Comparison of ENCODE assay signal across 15 cellular contexts in genomic region chr3:170361711-170362110, GRCh38. TPM values are rescaled to one million over a fixed set of nuclear protein-coding genes. Genes with fewer than 3 reads are reported as not detected.
A peak's percentile ranks its signal among the peaks of the same experiment; 100 is the strongest.
DNase-seq lines count a peak whose midpoint lies in the region; ATAC-seq lines count a peak whose summit lies in the region.
"Had no signal": no experiment of that assay in that cellular context is flagged by ENCODE, and none has a peak within 500 bp of the region (broad histone marks: within the 10 kb centered on the region; RNA-seq: fewer than 3 reads in every experiment).

No MANE protein-coding gene starts in this region.

- no peak for ATAC-seq in activated naive CD4-positive, alpha-beta T cell treated with anti-CD3 and anti-CD28 coated beads, Interleukin-2, amount 50 U/mL, for 72 hours
- ATAC-seq in stimulated activated memory B cell treated with anti-CD40 and anti-IgM and Interleukin-4, amounts not matched to agents 10 μg/mL and 1 μg/mL and 100 μg/mL, for 72 hours, result no peak
- ATAC-seq in activated T-cell treated with anti-CD3 and anti-CD28 coated beads, Interleukin-2, amount 50 U/mL, for 4 hours, result no peak
- ATAC-seq: activated CD4-positive, CD25-positive, alpha-beta regulatory T cell treated with anti-CD3 and anti-CD28 coated beads, Interleukin-2, amount 50 U/mL, for 24 hours had no signal

- H3K36me3 ChIP-seq in adipocyte (ENCODE audit: control insufficient read depth, insufficient read depth, low read length, severe bottlenecking), result peaks cover 9% of the 10 kb centered on the region

- peak overlapping the region; percentile 49 for H3K27ac Mint-ChIP-seq in activated naive CD4-positive, alpha-beta T cell treated with anti-CD3 and anti-CD28 coated beads, Interleukin-2, amount 50 U/mL, for 24 hours
- no peak overlapping the region for H3K27ac Mint-ChIP-seq in activated naive CD4-positive, alpha-beta T cell treated with anti-CD3 and anti-CD28 coated beads, Interleukin-2, amount 50 U/mL, for 72 hours
- H3K27ac Mint-ChIP-seq in stimulated activated memory B cell treated with anti-CD40 and anti-IgM and Interleukin-4, amounts not matched to agents 10 μg/mL and 1 μg/mL and 100 μg/mL, for 72 hours, result no peak overlapping the region
- H3K27ac Mint-ChIP-seq: activated T-cell treated with anti-CD3 and anti-CD28 coated beads, Interleukin-2, amount 50 U/mL, for 24 hours had no signal

- H3K9me3 Mint-ChIP-seq in activated naive CD4-positive, alpha-beta T cell treated with anti-CD3 and anti-CD28 coated beads, Interleukin-2, amount 50 U/mL, for 24 hours, result no peaks in the 10 kb centered on the region
- peaks cover 0 to 8% of the 10 kb centered on the region in 2 donors for H3K9me3 Mint-ChIP-seq in activated naive CD4-positive, alpha-beta T cell treated with anti-CD3 and anti-CD28 coated beads, Interleukin-2, amount 50 U/mL, for 72 hours
- no peaks in the 10 kb centered on the region for H3K9me3 Mint-ChIP-seq in stimulated activated memory B cell treated with anti-CD40 and anti-IgM and Interleukin-4, amounts not matched to agents 10 μg/mL and 1 μg/mL and 100 μg/mL, for 72 hours
- H3K9me3 Mint-ChIP-seq in activated T-cell treated with anti-CD3 and anti-CD28 coated beads, Interleukin-2, amount 50 U/mL, for 4 hours, result no peaks in the 10 kb centered on the region
- H3K9me3 Mint-ChIP-seq: activated T-cell treated with anti-CD3 and anti-CD28 coated beads, Interleukin-2, amount 50 U/mL, for 24 hours; central memory CD8-positive, alpha-beta T cell had no signal

- peak overlapping the region; percentile 66 for H3K4me3 ChIP-seq in adipocyte (ENCODE audit: low read length)
- peak overlapping the region; percentile 47 for H3K4me3 ChIP-seq in iPS-18c (ENCODE audit: insufficient read depth, low read depth, low read length)
- H3K4me3 ChIP-seq: SJSA1 had no signal

- DNase-seq in activated naive CD4-positive, alpha-beta T cell treated with anti-CD3 and anti-CD28 coated beads, Interleukin-2, amount 50 U/mL, for 72 hours (ENCODE audit: low spot score in 2 of 2), result no peak
- DNase-seq in adipocyte (ENCODE audit: low read depth), result no peak
- no peak for DNase-seq in NCI-H1092 treated with DMSO at 0.1 percent for 48 hours (lab: John Stamatoyannopoulos, UW)
- DNase-seq in HT-29 (ENCODE audit: low spot score), result no peak
- DNase-seq in activated T-cell treated with anti-CD3 and anti-CD28 coated beads, Interleukin-2, amount 50 U/mL, for 4 hours, result no peak
- DNase-seq: activated T-cell treated with anti-CD3 and anti-CD28 coated beads, Interleukin-2, amount 50 U/mL, for 24 hours; DMS53; MG63; NCI-H526 treated with DMSO at 0.1 percent for 48 hours had no signal

- H3K27me3 ChIP-seq in adipocyte (replicated peaks; ENCODE audit: control insufficient read depth, insufficient read depth, low read length), result no peaks in the 10 kb centered on the region
- H3K27me3 ChIP-seq: MG63, SJSA1 had no signal

- peaks cover 29% of the 10 kb centered on the region for H3K36me3 Mint-ChIP-seq in activated naive CD4-positive, alpha-beta T cell treated with anti-CD3 and anti-CD28 coated beads, Interleukin-2, amount 50 U/mL, for 24 hours
- H3K36me3 Mint-ChIP-seq in activated naive CD4-positive, alpha-beta T cell treated with anti-CD3 and anti-CD28 coated beads, Interleukin-2, amount 50 U/mL, for 72 hours, result peaks cover 38 to 48% of the 10 kb centered on the region in 2 donors
- peaks cover 39% of the 10 kb centered on the region for H3K36me3 Mint-ChIP-seq in stimulated activated memory B cell treated with anti-CD40 and anti-IgM and Interleukin-4, amounts not matched to agents 10 μg/mL and 1 μg/mL and 100 μg/mL, for 72 hours
- H3K36me3 Mint-ChIP-seq in activated T-cell treated with anti-CD3 and anti-CD28 coated beads, Interleukin-2, amount 50 U/mL, for 4 hours (ENCODE audit: insufficient read depth), result peaks cover 35% of the 10 kb centered on the region

- H3K9me3 ChIP-seq in adipocyte (ENCODE audit: control insufficient read depth, low read length) (no peaks in the 10 kb centered on the region), iPS-18c (ENCODE audit: control insufficient read depth, insufficient read depth, low read length) (peaks cover 4% of the 10 kb centered on the region)
- H3K9me3 ChIP-seq: MG63, SJSA1 had no signal

- peak overlapping the region; percentile 19 for H3K9ac ChIP-seq in adipocyte (ENCODE audit: low read length)

- H3K4me1 ChIP-seq in adipocyte (ENCODE audit: control insufficient read depth, insufficient read depth, low read length), result peaks cover 54% of the 10 kb centered on the region

- H3K4me3 Mint-ChIP-seq in activated naive CD4-positive, alpha-beta T cell treated with anti-CD3 and anti-CD28 coated beads, Interleukin-2, amount 50 U/mL, for 24 hours, result peak overlapping the region; percentile 43
- H3K4me3 Mint-ChIP-seq in stimulated activated memory B cell treated with anti-CD40 and anti-IgM and Interleukin-4, amounts not matched to agents 10 μg/mL and 1 μg/mL and 100 μg/mL, for 72 hours, result peak overlapping the region; percentile 38
- H3K4me3 Mint-ChIP-seq in activated T-cell treated with anti-CD3 and anti-CD28 coated beads, Interleukin-2, amount 50 U/mL, for 4 hours, result no peak overlapping the region
- H3K4me3 Mint-ChIP-seq: activated T-cell treated with anti-CD3 and anti-CD28 coated beads, Interleukin-2, amount 50 U/mL, for 24 hours; central memory CD8-positive, alpha-beta T cell had no signal

- no peaks in the 10 kb centered on the region for H3K27me3 Mint-ChIP-seq in activated naive CD4-positive, alpha-beta T cell treated with anti-CD3 and anti-CD28 coated beads, Interleukin-2, amount 50 U/mL, for 24 hours
- no peaks in the 10 kb centered on the region for H3K27me3 Mint-ChIP-seq in stimulated activated memory B cell treated with anti-CD40 and anti-IgM and Interleukin-4, amounts not matched to agents 10 μg/mL and 1 μg/mL and 100 μg/mL, for 72 hours
- H3K27me3 Mint-ChIP-seq in activated T-cell treated with anti-CD3 and anti-CD28 coated beads, Interleukin-2, amount 50 U/mL, for 4 hours (ENCODE audit: low read depth), result no peaks in the 10 kb centered on the region
- H3K27me3 Mint-ChIP-seq: activated T-cell treated with anti-CD3 and anti-CD28 coated beads, Interleukin-2, amount 50 U/mL, for 24 hours; central memory CD8-positive, alpha-beta T cell had no signal

- H3K4me1 Mint-ChIP-seq in activated naive CD4-positive, alpha-beta T cell treated with anti-CD3 and anti-CD28 coated beads, Interleukin-2, amount 50 U/mL, for 24 hours, result peaks cover 40% of the 10 kb centered on the region
- peaks cover 50% of the 10 kb centered on the region for H3K4me1 Mint-ChIP-seq in stimulated activated memory B cell treated with anti-CD40 and anti-IgM and Interleukin-4, amounts not matched to agents 10 μg/mL and 1 μg/mL and 100 μg/mL, for 72 hours
- H3K4me1 Mint-ChIP-seq in activated T-cell treated with anti-CD3 and anti-CD28 coated beads, Interleukin-2, amount 50 U/mL, for 4 hours (ENCODE audit: low read depth), result peaks cover 49% of the 10 kb centered on the region

RNA-seq across cellular contexts. Expression of gene SKIL, which starts 4.2 kb away (rescaled TPM):
- total RNA-seq in activated naive CD4-positive, alpha-beta T cell treated with anti-CD3 and anti-CD28 coated beads, Interleukin-2, amount 50 U/mL, for 72 hours, result 10 to 100 TPM; 16.8 to 21.9 TPM
- 51.7 and 54.2 TPM in 2 replicates for total RNA-seq in HT-29 (2014; rRNA removed; shearing (Covaris generic))
- total RNA-seq in activated T-cell treated with anti-CD3 and anti-CD28 coated beads, Interleukin-2, amount 50 U/mL, for 4 hours, result 10 to 100 TPM; 19.3 to 23.4 (median 20.0) TPM

RNA-seq across cellular contexts. Expression of gene CLDN11, which starts 57.0 kb away (rescaled TPM):
- total RNA-seq in activated naive CD4-positive, alpha-beta T cell treated with anti-CD3 and anti-CD28 coated beads, Interleukin-2, amount 50 U/mL, for 72 hours, result not detected
- 0.56 and 0.63 TPM in 2 replicates for total RNA-seq in HT-29 (2014; rRNA removed; shearing (Covaris generic))
- total RNA-seq in activated T-cell treated with anti-CD3 and anti-CD28 coated beads, Interleukin-2, amount 50 U/mL, for 4 hours, result under 1 TPM; 0.19 to 0.38 (median 0.32) TPM
